ENCODE assay signal across 8 cellular contexts in genomic region chr2:209208211-209208610, GRCh38.
DNase-seq lines count a peak whose midpoint lies in the region; TF ChIP-seq lines count a peak whose summit lies in the region.

No MANE protein-coding gene starts in this region.

- DNase-seq in activated T-cell treated with anti-CD3 and anti-CD28 coated beads for 48 hours (ENCODE audit: low read depth) (peak; percentile 4), activated T-cell treated with anti-CD3 and anti-CD28 coated beads for 4 hours (no peak), HCEC 1CT (peak; percentile 50), NCI-H345 (lab: John Stamatoyannopoulos, UW) (peak; percentile 15), MCF 10A (ENCODE audit: unreplicated experiment) (peak; percentile 54), mesendoderm (peak; percentile 54), NCI-H187 (lab: John Stamatoyannopoulos, UW) (no peak), NCI-H2081 (lab: John Stamatoyannopoulos, UW) (no peak)

- H3K27me3 Mint-ChIP-seq in MCF 10A (ENCODE audit: insufficient read depth, unreplicated experiment), result peaks cover 21% of the 10 kb centered on the region

- no peak overlapping the region for H3K23ac ChIP-seq in mesendoderm (ENCODE audit: low read length)

- no TSS peak for BruUV-seq in MCF 10A (replicated peaks; lab: Mats Ljungman, UMichigan)

- H3K56ac ChIP-seq in mesendoderm (ENCODE audit: low read length), result peak overlapping the region; percentile 28

- POLR2A ChIA-PET in MCF 10A (lab: Yijun Ruan, JAX), result interaction anchor here (1.0 kb wide), 1 partner anchor 388 kb away, joined by 4 read pairs; no protein-coding TSS in a partner anchor

- no peaks in the 10 kb centered on the region for H3K79me2 ChIP-seq in mesendoderm (ENCODE audit: control insufficient read depth, insufficient read depth, low read length)

- no peak overlapping the region for H2BK120ac ChIP-seq in mesendoderm (ENCODE audit: low read depth, low read length)

- H3K27me3 ChIP-seq in mesendoderm (ENCODE audit: insufficient read depth, low read length, poor library complexity), result no peaks in the 10 kb centered on the region

- H3K9ac ChIP-seq in mesendoderm (ENCODE audit: low read length), result no peak overlapping the region

- intact Hi-C loops in MCF 10A (cut with micrococcal nuclease), result loop anchor here (1.0 to 5.0 kb wide), 6 partner anchors 336 to 1106 kb away; no protein-coding TSS in a partner anchor

- no peaks in the 10 kb centered on the region for H3K9me3 Mint-ChIP-seq in MCF 10A (ENCODE audit: unreplicated experiment)

- H3K36me3 Mint-ChIP-seq in MCF 10A (ENCODE audit: insufficient read depth, unreplicated experiment), result no peaks in the 10 kb centered on the region

- peaks cover 8% of the 10 kb centered on the region for H3K4me1 Mint-ChIP-seq in MCF 10A (ENCODE audit: insufficient read depth, unreplicated experiment)

- no peaks in the 10 kb centered on the region for H3K36me3 ChIP-seq in mesendoderm (ENCODE audit: control insufficient read depth, insufficient read depth, low read length)

- no peak overlapping the region for H2BK5ac ChIP-seq in mesendoderm (ENCODE audit: low read length)

- H3K4ac ChIP-seq in mesendoderm (ENCODE audit: low read depth, low read length), result no peak overlapping the region

- no peak overlapping the region for H2AK5ac ChIP-seq in mesendoderm (ENCODE audit: low read length)

- no peak overlapping the region for H3K27ac ChIP-seq in mesendoderm (ENCODE audit: low read depth, low read length)

- no peak overlapping the region for H4K8ac ChIP-seq in mesendoderm (ENCODE audit: low read depth, low read length)

- H3K4me2 ChIP-seq in mesendoderm (ENCODE audit: low read length), result no peak overlapping the region

- H3K4me1 ChIP-seq in mesendoderm (ENCODE audit: control insufficient read depth, low read depth, low read length), result no peaks in the 10 kb centered on the region

- WGBS in mesendoderm (ENCODE audit: extremely low coverage, insufficient coverage, low lambda C conversion rate), result 100% methylated on average over 2 of the region's 9 CpGs

- H3K79me1 ChIP-seq in mesendoderm (ENCODE audit: low read length), result no peaks in the 10 kb centered on the region

- no peak overlapping the region for H3K4me3 ChIP-seq in mesendoderm (ENCODE audit: low read length)

- H3K27ac Mint-ChIP-seq in MCF 10A (ENCODE audit: low read depth, unreplicated experiment), result no peak overlapping the region

- peak overlapping the region; percentile 64 for H3K4me3 Mint-ChIP-seq in MCF 10A (ENCODE audit: unreplicated experiment)

- CTCF ChIA-PET in MCF 10A (lab: Yijun Ruan, JAX), result interaction anchor here (0.5 to 5.6 kb wide), 15 partner anchors 10 to 842 kb away, joined by 3 to 35 read pairs (median 3); no protein-coding TSS in a partner anchor

- no peak overlapping the region for H3K18ac ChIP-seq in mesendoderm (ENCODE audit: low read length)

- no peak overlapping the region for H2BK15ac ChIP-seq in mesendoderm (replicated peaks; ENCODE audit: low read depth)

- H4K5ac ChIP-seq in mesendoderm (ENCODE audit: low read length), result no peak overlapping the region

- peak; percentile 73 for TF ChIP-seq CTCF in MCF 10A (IDR thresholded peaks at IDR 0.05; ENCODE audit: unreplicated experiment)

Comparison
In these comparisons a context has a peak if more than half of its experiments do, and no peak if none do; other contexts are left out.
1. DNase-seq: peak in activated T-cell treated with anti-CD3 and anti-CD28 coated beads for 48 hours (single experiment), HCEC 1CT (single experiment), NCI-H345 (single experiment), MCF 10A (single experiment) and mesendoderm (single experiment); none in activated T-cell treated with anti-CD3 and anti-CD28 coated beads for 4 hours (single experiment), NCI-H187 (0 of 2) and NCI-H2081 (0 of 2).